33 cellular contexts compared by ENCODE assay signal in genomic region chr18:58732471-58732870, GRCh38.
"Had no signal": no experiment of that assay in that cellular context is flagged by ENCODE, and none has a peak within 500 bp of the region (broad histone marks: within the 10 kb centered on the region; RNA-seq: fewer than 3 reads in every experiment).

No MANE protein-coding gene starts in this region.

- H3K27ac ChIP-seq: adrenal gland, body of pancreas, colonic mucosa, epithelial cell of prostate, esophagus squamous epithelium had no signal

- H3K9me3 Mint-ChIP-seq: activated CD4-positive, alpha-beta memory T cell treated with anti-CD3 and anti-CD28 coated beads for 36 hours; activated CD4-positive, alpha-beta T cell treated with anti-CD3 and anti-CD28 coated beads, Interleukin-2, amount 10 ng/mL, durations not matched to agents 24 days and 14 days; activated naive CD4-positive, alpha-beta T cell treated with anti-CD3 and anti-CD28 coated beads for 36 hours; activated naive CD4-positive, alpha-beta T cell treated with anti-CD3 and anti-CD28 coated beads, Interleukin-2, amount 50 U/mL, for 24 hours; activated naive CD8-positive, alpha-beta T cell treated with anti-CD3 and anti-CD28 coated beads for 36 hours; activated naive CD8-positive, alpha-beta T cell treated with anti-CD3 and anti-CD28 coated beads, Interleukin-2, amount 50 U/mL, for 24 hours; activated T-helper 1 cell treated with anti-CD3 and anti-CD28 coated beads, Interleukin-12 subunit alpha, Interleukin-12 subunit beta, Interleukin-2, Interleukin-4 antibody, amounts not matched to agents 30 ng/mL and 10 ng/mL and 1 ng/mL, durations not matched to agents 14 hours and 24 hours and 36 hours; activated T-helper 2 cell treated with anti-CD3 and anti-CD28 coated beads, Interferon-gamma antibody, Interleukin-2, Interleukin-4, amounts not matched to agents 10 μg/mL and 5 μg/mL and 100 μg/mL, durations not matched to agents 14 hours and 24 hours and 36 hours; T-helper 2 cell treated with Interferon-gamma antibody and Interleukin-4, amounts not matched to agents 5 μg/mL and 100 μg/mL, for 36 hours had no signal

- H3K27ac Mint-ChIP-seq: activated CD4-positive, alpha-beta memory T cell treated with anti-CD3 and anti-CD28 coated beads for 36 hours; activated CD4-positive, alpha-beta T cell treated with anti-CD3 and anti-CD28 coated beads for 36 hours; activated CD4-positive, alpha-beta T cell treated with anti-CD3 and anti-CD28 coated beads, Interleukin-2, amount 10 ng/mL, durations not matched to agents 24 days and 14 days; activated CD8-positive, alpha-beta memory T cell treated with anti-CD3 and anti-CD28 coated beads, Interleukin-2, amount 10 ng/mL, durations not matched to agents 7 days and 5 days; activated CD8-positive, alpha-beta T cell treated with anti-CD3 and anti-CD28 coated beads, Interleukin-2, amount 10 ng/mL, durations not matched to agents 7 days and 5 days; activated naive CD4-positive, alpha-beta T cell treated with anti-CD3 and anti-CD28 coated beads for 36 hours; activated naive CD4-positive, alpha-beta T cell treated with anti-CD3 and anti-CD28 coated beads, Interleukin-2, amount 50 U/mL, for 24 hours; activated naive CD8-positive, alpha-beta T cell treated with anti-CD3 and anti-CD28 coated beads for 36 hours; activated naive CD8-positive, alpha-beta T cell treated with anti-CD3 and anti-CD28 coated beads, Interleukin-2, amount 50 U/mL, for 24 hours; activated T-helper 1 cell treated with anti-CD3 and anti-CD28 coated beads, Interleukin-12 subunit alpha, Interleukin-12 subunit beta, Interleukin-2, Interleukin-4 antibody, amounts not matched to agents 30 ng/mL and 10 ng/mL and 1 ng/mL, durations not matched to agents 14 hours and 24 hours and 36 hours; activated T-helper 2 cell treated with anti-CD3 and anti-CD28 coated beads, Interferon-gamma antibody, Interleukin-2, Interleukin-4, amounts not matched to agents 10 μg/mL and 5 μg/mL and 100 μg/mL, durations not matched to agents 14 hours and 24 hours and 36 hours; T-helper 2 cell treated with Interferon-gamma antibody and Interleukin-4, amounts not matched to agents 5 μg/mL and 100 μg/mL, for 36 hours had no signal

- H3K4me1 ChIP-seq: adrenal gland, body of pancreas, colonic mucosa, esophagus squamous epithelium had no signal

- ATAC-seq: activated CD4-positive, alpha-beta T cell treated with anti-CD3 and anti-CD28 coated beads for 36 hours; activated CD8-positive, alpha-beta memory T cell treated with anti-CD3 and anti-CD28 coated beads, Interleukin-2, amount 10 ng/mL, durations not matched to agents 7 days and 5 days; activated CD8-positive, alpha-beta T cell treated with anti-CD3 and anti-CD28 coated beads, Interleukin-2, amount 10 ng/mL, durations not matched to agents 7 days and 5 days; activated naive CD8-positive, alpha-beta T cell treated with anti-CD3 and anti-CD28 coated beads, Interleukin-2, amount 50 U/mL, for 24 hours; body of pancreas; T-helper 17 cell had no signal

- H3K9me3 ChIP-seq: adrenal gland, body of pancreas, colonic mucosa, esophagus squamous epithelium had no signal

- H3K27me3 Mint-ChIP-seq: activated CD4-positive, alpha-beta memory T cell treated with anti-CD3 and anti-CD28 coated beads for 36 hours; activated CD4-positive, alpha-beta T cell treated with anti-CD3 and anti-CD28 coated beads for 36 hours; activated CD4-positive, alpha-beta T cell treated with anti-CD3 and anti-CD28 coated beads, Interleukin-2, amount 10 ng/mL, durations not matched to agents 24 days and 14 days; activated CD8-positive, alpha-beta memory T cell treated with anti-CD3 and anti-CD28 coated beads, Interleukin-2, amount 10 ng/mL, durations not matched to agents 7 days and 5 days; activated naive CD4-positive, alpha-beta T cell treated with anti-CD3 and anti-CD28 coated beads, Interleukin-2, amount 50 U/mL, for 24 hours; activated naive CD8-positive, alpha-beta T cell treated with anti-CD3 and anti-CD28 coated beads for 36 hours; activated naive CD8-positive, alpha-beta T cell treated with anti-CD3 and anti-CD28 coated beads, Interleukin-2, amount 50 U/mL, for 24 hours; T-helper 17 cell had no signal

- DNase-seq: activated CD4-positive, alpha-beta memory T cell treated with anti-CD3 and anti-CD28 coated beads for 36 hours; activated CD4-positive, alpha-beta T cell treated with anti-CD3 and anti-CD28 coated beads for 36 hours; activated CD4-positive, alpha-beta T cell treated with anti-CD3 and anti-CD28 coated beads, Interleukin-2, amount 10 ng/mL, durations not matched to agents 24 days and 14 days; activated CD4-positive, CD25-positive, alpha-beta regulatory T cell; activated CD4-positive, CD25-positive, alpha-beta regulatory T cell treated with anti-CD3 and anti-CD28 coated beads, Interleukin-2, amount 50 U/mL, for 72 hours; activated CD8-positive, alpha-beta memory T cell treated with anti-CD3 and anti-CD28 coated beads, Interleukin-2, amount 10 ng/mL, durations not matched to agents 7 days and 5 days; activated CD8-positive, alpha-beta memory T cell treated with anti-CD3 and anti-CD28 coated beads, Interleukin-2, amount 50 U/mL, for 4 hours; activated CD8-positive, alpha-beta T cell treated with anti-CD3 and anti-CD28 coated beads, Interleukin-2, amount 10 ng/mL, durations not matched to agents 7 days and 5 days; activated effector memory CD4-positive, alpha-beta T cell treated with anti-CD3 and anti-CD28 coated beads, Interleukin-2, amount 50 U/mL, for 16 hours; activated naive CD4-positive, alpha-beta T cell treated with anti-CD3 and anti-CD28 coated beads for 36 hours; activated naive CD8-positive, alpha-beta T cell treated with anti-CD3 and anti-CD28 coated beads for 36 hours; activated naive CD8-positive, alpha-beta T cell treated with anti-CD3 and anti-CD28 coated beads, Interleukin-2, amount 50 U/mL, for 24 hours; activated T-cell treated with anti-CD3 and anti-CD28 coated beads, Interleukin-2, amount 50 U/mL, for 1 hour; activated T-cell treated with anti-CD3 and anti-CD28 coated beads, Interleukin-2, amount 50 U/mL, for 48 hours; adrenal gland; amygdala; aorta; body of pancreas; central memory CD4-positive, alpha-beta T cell; cerebellar nuclear complex; colonic mucosa; effector CD8-positive, alpha-beta T cell; esophagus squamous epithelium; foreskin melanocyte; T-helper 1 cell; T-helper 17 cell; T1000 had no signal

- H3K4me1 Mint-ChIP-seq: activated CD8-positive, alpha-beta memory T cell treated with anti-CD3 and anti-CD28 coated beads, Interleukin-2, amount 10 ng/mL, durations not matched to agents 7 days and 5 days had no signal

- H3K27me3 ChIP-seq: adrenal gland, body of pancreas, colonic mucosa, esophagus squamous epithelium had no signal

- H3K36me3 ChIP-seq: colonic mucosa had no signal

- FAIRE-seq: endothelial cell of umbilical vein had no signal

- H3K4me3 Mint-ChIP-seq: activated CD4-positive, alpha-beta memory T cell treated with anti-CD3 and anti-CD28 coated beads for 36 hours; activated CD4-positive, alpha-beta T cell treated with anti-CD3 and anti-CD28 coated beads for 36 hours; activated CD4-positive, alpha-beta T cell treated with anti-CD3 and anti-CD28 coated beads, Interleukin-2, amount 10 ng/mL, durations not matched to agents 24 days and 14 days; activated CD8-positive, alpha-beta memory T cell treated with anti-CD3 and anti-CD28 coated beads, Interleukin-2, amount 10 ng/mL, durations not matched to agents 7 days and 5 days; activated CD8-positive, alpha-beta T cell treated with anti-CD3 and anti-CD28 coated beads, Interleukin-2, amount 10 ng/mL, durations not matched to agents 7 days and 5 days; activated naive CD4-positive, alpha-beta T cell treated with anti-CD3 and anti-CD28 coated beads for 36 hours; activated naive CD4-positive, alpha-beta T cell treated with anti-CD3 and anti-CD28 coated beads, Interleukin-2, amount 50 U/mL, for 24 hours; activated naive CD8-positive, alpha-beta T cell treated with anti-CD3 and anti-CD28 coated beads for 36 hours; activated naive CD8-positive, alpha-beta T cell treated with anti-CD3 and anti-CD28 coated beads, Interleukin-2, amount 50 U/mL, for 24 hours; activated T-helper 1 cell treated with anti-CD3 and anti-CD28 coated beads, Interleukin-12 subunit alpha, Interleukin-12 subunit beta, Interleukin-2, Interleukin-4 antibody, amounts not matched to agents 30 ng/mL and 10 ng/mL and 1 ng/mL, durations not matched to agents 14 hours and 24 hours and 36 hours; T-helper 17 cell; T-helper 2 cell treated with Interferon-gamma antibody and Interleukin-4, amounts not matched to agents 5 μg/mL and 100 μg/mL, for 36 hours had no signal

- H3K4me3 ChIP-seq: adrenal gland, body of pancreas, colonic mucosa, esophagus squamous epithelium had no signal
